Comparison of ENCODE assay signal across 10 cellular contexts in the genomic region with DNA sequence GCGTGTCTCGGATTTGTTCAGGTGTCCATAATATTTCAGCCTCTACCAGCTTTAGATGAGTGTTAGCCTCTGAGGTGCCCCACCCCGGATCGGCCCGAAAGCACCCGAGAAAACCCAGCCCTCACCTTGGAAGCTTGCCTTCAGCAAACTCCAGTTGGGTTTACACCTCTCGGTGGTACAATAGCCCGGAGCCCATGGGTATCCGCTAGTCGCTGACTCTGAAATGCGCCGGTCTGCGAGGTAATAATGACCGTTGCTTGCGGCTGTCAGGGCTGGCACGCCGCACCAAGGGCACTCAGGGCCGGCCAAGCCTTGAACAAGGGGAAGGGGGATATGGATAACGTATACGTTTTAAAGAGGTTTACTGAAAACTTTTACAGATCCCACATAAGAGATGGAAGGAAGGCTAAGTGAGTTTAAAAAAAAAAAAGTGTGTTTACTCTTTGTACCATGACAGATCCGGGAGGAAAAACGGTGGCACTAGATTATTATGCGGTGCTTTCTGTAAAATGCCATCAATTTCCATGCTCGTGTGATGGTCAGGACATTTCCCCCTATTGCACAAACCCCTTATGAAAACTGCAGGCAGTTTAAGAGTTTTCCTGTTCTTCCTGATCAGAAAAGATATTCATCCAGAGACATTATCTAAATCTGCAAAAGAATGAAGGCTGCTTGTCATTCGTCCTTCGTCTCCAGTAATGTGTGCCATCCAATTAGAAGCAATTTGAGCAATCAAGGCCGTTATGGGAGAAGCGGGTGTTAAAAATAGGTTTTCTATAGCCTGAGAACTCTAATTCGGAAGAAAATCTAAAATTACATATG.
DNase-seq lines count a peak whose midpoint lies in the region; ATAC-seq, FAIRE-seq and TF ChIP-seq lines count a peak whose summit lies in the region.
"Had no signal": no experiment of that assay in that cellular context is flagged by ENCODE, and none has a peak within 500 bp of the region (broad histone marks: within the 10 kb centered on the region; RNA-seq: fewer than 3 reads in every experiment).

No MANE protein-coding gene starts in this region.

- H3K9me2 ChIP-seq in SK-N-SH = no peaks in the 10 kb centered on the region

- H3K79me2 ChIP-seq in SK-N-SH (ENCODE audit: insufficient read depth) (no peaks in the 10 kb centered on the region), keratinocyte (ENCODE audit: control insufficient read depth, insufficient read depth, low read length) (no peaks in the 10 kb centered on the region)

- peaks cover 0 to 11% of the 10 kb centered on the region in 2 experiments; a peak in 1 of 4 replicates for H3K4me1 ChIP-seq in SK-N-SH (ENCODE audit: control insufficient read depth in 1 of 2, insufficient read depth in 2 of 2, low read depth in 1 of 2, low read length in 1 of 2)
- H3K4me1 ChIP-seq in keratinocyte (ENCODE audit: control insufficient read depth, extremely low read depth, insufficient read depth, low read length) = peaks cover 18% of the 10 kb centered on the region

- H3F3A ChIP-seq in SK-N-SH (replicated peaks; ENCODE audit: insufficient read depth) = no peaks in the 10 kb centered on the region

- 21% methylated on average over 24 of the region's 29 CpGs for WGBS in SK-N-SH (ENCODE audit: low lambda C conversion rate)

- peak; percentile 20 for FAIRE-seq in keratinocyte (lab: Jason Lieb, UNC)

- no peak overlapping the region for H2AFZ ChIP-seq in SK-N-SH (ENCODE audit: low read depth)
- no peak overlapping the region for H2AFZ ChIP-seq in keratinocyte (ENCODE audit: control insufficient read depth, low read length)

- H3K27me3 ChIP-seq in SK-N-SH (ENCODE audit: insufficient read depth) (peaks cover 56% of the 10 kb centered on the region), keratinocyte (ENCODE audit: control insufficient read depth, extremely low read depth, insufficient read depth, low read length) (peaks cover 61% of the 10 kb centered on the region)
- H3K27me3 ChIP-seq: adrenal gland had no signal

- H3K4me2 ChIP-seq in SK-N-SH (no peak overlapping the region), keratinocyte (ENCODE audit: control insufficient read depth, extremely low read depth, insufficient read depth, low read depth, low read length) (peak overlapping the region; percentile 79)

- no peaks in the 10 kb centered on the region for H3K36me3 ChIP-seq in SK-N-SH (replicated peaks in 1 of 2; ENCODE audit: control insufficient read depth in 1 of 2, insufficient read depth in 2 of 2, low read length in 1 of 2)
- H3K36me3 ChIP-seq in keratinocyte (ENCODE audit: control insufficient read depth in 2 of 2, extremely low read depth in 1 of 2, insufficient read depth in 2 of 2, low read length in 2 of 2) = no peaks in the 10 kb centered on the region
- H3K36me3 ChIP-seq: adrenal gland had no signal

- no peak overlapping the region for H3K4me3 ChIP-seq in SK-N-SH (ENCODE audit: low read depth in 2 of 2, low read length in 1 of 2)
- H3K4me3 ChIP-seq in keratinocyte (ENCODE audit: control insufficient read depth in 2 of 3, extremely low read depth in 1 of 3, insufficient read depth in 2 of 3, low read depth in 1 of 3, low read length in 3 of 3) = peak overlapping the region in 1 of 3 experiments; percentile 40

- H3K27ac ChIP-seq in SK-N-SH (ENCODE audit: low read depth in 2 of 2, low read length in 1 of 2) = no peak overlapping the region
- peak overlapping the region; percentile 97 for H3K27ac ChIP-seq in angular gyrus (ENCODE audit: low read depth, low read length)
- H3K27ac ChIP-seq in keratinocyte (ENCODE audit: control insufficient read depth, insufficient read depth, low read length) = no peak overlapping the region

- DNase-seq in SK-N-SH = peak; percentile 5
- no peak for DNase-seq in keratinocyte (ENCODE audit: low read depth, low spot score)
- DNase-seq in stimulated activated naive CD8-positive, alpha-beta T cell treated with anti-CD3 and anti-CD28 coated beads, Interleukin-15, Interleukin-2, amounts not matched to agents 100 U/mL and 50 U/mL, for 24 hours = peak; percentile 14
- no peak for DNase-seq in HPDE6-E6E7 (ENCODE audit: extremely low spot score)
- DNase-seq in GM03348 (ENCODE audit: low spot score) = no peak
- DNase-seq in SIG-M5 (lab: John Stamatoyannopoulos, UW) = no peak
- DNase-seq: adrenal gland, NCI-H1694 had no signal

- H3K9ac ChIP-seq in SK-N-SH = no peak overlapping the region
- H3K9ac ChIP-seq in keratinocyte (ENCODE audit: control insufficient read depth, extremely low read depth, insufficient read depth, low read length) = no peak overlapping the region

- H4K20me1 ChIP-seq in SK-N-SH (ENCODE audit: insufficient read depth) (no peaks in the 10 kb centered on the region), keratinocyte (ENCODE audit: control insufficient read depth, extremely low read depth, insufficient read depth, low read length) (no peaks in the 10 kb centered on the region)

- dilution Hi-C loops in keratinocyte (cut with MboI; ENCODE audit: extremely low pct_ligation_motif_present, low sequenced_read_pairs) = no loop called here

- TF ChIP-seq EP300 in SK-N-SH (IDR thresholded peaks at IDR 0.05; ENCODE audit: borderline replicate concordance in 1 of 2, low read depth in 1 of 2, low read length in 1 of 2) = no peak

- CTCF ChIA-PET in SK-N-SH (lab: Yijun Ruan, JAX) = interaction anchor here (1.3 kb wide), 1 partner anchor 363 kb away, joined by 4 read pairs; no protein-coding TSS in a partner anchor

- POLR2A ChIA-PET in SK-N-SH (lab: Yijun Ruan, JAX) = no interaction called here

- H3K9me1 ChIP-seq in keratinocyte (ENCODE audit: control insufficient read depth, extremely low read depth, insufficient read depth, low read length) = no peaks in the 10 kb centered on the region

- H3K9me3 ChIP-seq in SK-N-SH (no peaks in the 10 kb centered on the region), keratinocyte (ENCODE audit: control insufficient read depth, low read depth, low read length) (no peaks in the 10 kb centered on the region)
- H3K9me3 ChIP-seq: adrenal gland had no signal

- no peak for ATAC-seq in SK-N-SH treated with all-trans-retinoic acid at 6 μM for 48 hours
- ATAC-seq in stimulated activated naive CD8-positive, alpha-beta T cell treated with anti-CD3 and anti-CD28 coated beads, Interleukin-15, Interleukin-2, amounts not matched to agents 100 U/mL and 50 U/mL, for 24 hours = no peak

- no peak for TF ChIP-seq CTCF in SK-N-SH (IDR thresholded peaks at IDR 0.05)
- TF ChIP-seq CTCF in keratinocyte (optimal IDR thresholded peaks at IDR 0.05 in 1 of 3, IDR thresholded peaks at IDR 0.05 in 1 of 3, conservative IDR thresholded peaks at IDR 0.05 in 1 of 3; ENCODE audit: extremely low read depth in 1 of 3, insufficient read depth in 2 of 3, low read length in 3 of 3) = no peak

- TF ChIP-seq RAD21 in SK-N-SH (IDR thresholded peaks at IDR 0.05; ENCODE audit: low read length) = no peak

TF ChIP-seq in SK-N-SH, 30 proteins besides CTCF, POLR2A, EP300 and RAD21 (continues in another document):
- TF ChIP-seq, protein P1, sequence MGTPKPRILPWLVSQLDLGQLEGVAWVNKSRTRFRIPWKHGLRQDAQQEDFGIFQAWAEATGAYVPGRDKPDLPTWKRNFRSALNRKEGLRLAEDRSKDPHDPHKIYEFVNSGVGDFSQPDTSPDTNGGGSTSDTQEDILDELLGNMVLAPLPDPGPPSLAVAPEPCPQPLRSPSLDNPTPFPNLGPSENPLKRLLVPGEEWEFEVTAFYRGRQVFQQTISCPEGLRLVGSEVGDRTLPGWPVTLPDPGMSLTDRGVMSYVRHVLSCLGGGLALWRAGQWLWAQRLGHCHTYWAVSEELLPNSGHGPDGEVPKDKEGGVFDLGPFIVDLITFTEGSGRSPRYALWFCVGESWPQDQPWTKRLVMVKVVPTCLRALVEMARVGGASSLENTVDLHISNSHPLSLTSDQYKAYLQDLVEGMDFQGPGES (IDR thresholded peaks at IDR 0.05; ENCODE audit: low read depth, low read length) = no peak
- TF ChIP-seq FOXJ3 (CRISPR knock-in tag; IDR thresholded peaks at IDR 0.05) (no peak), YY1 (IDR thresholded peaks at IDR 0.05; ENCODE audit: low read depth) (no peak), GATA2 (CRISPR knock-in tag; IDR thresholded peaks at IDR 0.05) (no peak), SMC3 (IDR thresholded peaks at IDR 0.05; ENCODE audit: low read depth, low read length) (no peak), MXI1 (IDR thresholded peaks at IDR 0.05; ENCODE audit: low read depth, low read length) (no peak), NRF1 (IDR thresholded peaks at IDR 0.05; ENCODE audit: low read depth, low read length) (no peak), FOSL2 (IDR thresholded peaks at IDR 0.05; ENCODE audit: borderline replicate concordance, low read depth) (no peak)

TF ChIP-seq in SK-N-SH treated with all-trans-retinoic acid at 6 μM for 48 hours, 23 proteins besides CTCF, POLR2A, EP300 and RAD21 (continues in another document):
- TF ChIP-seq PPARA (CRISPR knock-in tag; IDR thresholded peaks at IDR 0.05; ENCODE audit: borderline replicate concordance) (no peak), ARNTL (CRISPR knock-in tag; IDR thresholded peaks at IDR 0.05; ENCODE audit: borderline replicate concordance, low read depth) (no peak), ESRRG (CRISPR knock-in tag; IDR thresholded peaks at IDR 0.05) (no peak)
- TF ChIP-seq, protein P2, sequence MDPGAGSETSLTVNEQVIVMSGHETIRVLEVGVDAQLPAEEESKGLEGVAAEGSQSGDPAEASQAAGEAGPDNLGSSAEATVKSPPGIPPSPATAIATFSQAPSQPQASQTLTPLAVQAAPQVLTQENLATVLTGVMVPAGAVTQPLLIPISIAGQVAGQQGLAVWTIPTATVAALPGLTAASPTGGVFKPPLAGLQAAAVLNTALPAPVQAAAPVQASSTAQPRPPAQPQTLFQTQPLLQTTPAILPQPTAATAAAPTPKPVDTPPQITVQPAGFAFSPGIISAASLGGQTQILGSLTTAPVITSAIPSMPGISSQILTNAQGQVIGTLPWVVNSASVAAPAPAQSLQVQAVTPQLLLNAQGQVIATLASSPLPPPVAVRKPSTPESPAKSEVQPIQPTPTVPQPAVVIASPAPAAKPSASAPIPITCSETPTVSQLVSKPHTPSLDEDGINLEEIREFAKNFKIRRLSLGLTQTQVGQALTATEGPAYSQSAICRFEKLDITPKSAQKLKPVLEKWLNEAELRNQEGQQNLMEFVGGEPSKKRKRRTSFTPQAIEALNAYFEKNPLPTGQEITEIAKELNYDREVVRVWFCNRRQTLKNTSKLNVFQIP (CRISPR knock-in tag; IDR thresholded peaks at IDR 0.05; ENCODE audit: borderline replicate concordance, low read depth) = no peak
- TF ChIP-seq, protein P3, sequence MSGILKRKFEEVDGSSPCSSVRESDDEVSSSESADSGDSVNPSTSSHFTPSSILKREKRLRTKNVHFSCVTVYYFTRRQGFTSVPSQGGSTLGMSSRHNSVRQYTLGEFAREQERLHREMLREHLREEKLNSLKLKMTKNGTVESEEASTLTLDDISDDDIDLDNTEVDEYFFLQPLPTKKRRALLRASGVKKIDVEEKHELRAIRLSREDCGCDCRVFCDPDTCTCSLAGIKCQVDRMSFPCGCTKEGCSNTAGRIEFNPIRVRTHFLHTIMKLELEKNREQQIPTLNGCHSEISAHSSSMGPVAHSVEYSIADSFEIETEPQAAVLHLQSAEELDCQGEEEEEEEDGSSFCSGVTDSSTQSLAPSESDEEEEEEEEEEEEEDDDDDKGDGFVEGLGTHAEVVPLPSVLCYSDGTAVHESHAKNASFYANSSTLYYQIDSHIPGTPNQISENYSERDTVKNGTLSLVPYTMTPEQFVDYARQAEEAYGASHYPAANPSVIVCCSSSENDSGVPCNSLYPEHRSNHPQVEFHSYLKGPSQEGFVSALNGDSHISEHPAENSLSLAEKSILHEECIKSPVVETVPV (CRISPR knock-in tag; IDR thresholded peaks at IDR 0.05) = no peak

Comparison
In these comparisons a context has a peak if more than half of its experiments do, and no peak if none do; other contexts are left out.
1. DNase-seq: peak in SK-N-SH (single experiment) and stimulated activated naive CD8-positive, alpha-beta T cell treated with anti-CD3 and anti-CD28 coated beads, Interleukin-15, Interleukin-2, amounts not matched to agents 100 U/mL and 50 U/mL, for 24 hours (single experiment); none in keratinocyte (single experiment), HPDE6-E6E7 (single experiment), GM03348 (single experiment) and SIG-M5 (single experiment).